ENCODE assay signal across 1 cellular context in the genomic region with DNA sequence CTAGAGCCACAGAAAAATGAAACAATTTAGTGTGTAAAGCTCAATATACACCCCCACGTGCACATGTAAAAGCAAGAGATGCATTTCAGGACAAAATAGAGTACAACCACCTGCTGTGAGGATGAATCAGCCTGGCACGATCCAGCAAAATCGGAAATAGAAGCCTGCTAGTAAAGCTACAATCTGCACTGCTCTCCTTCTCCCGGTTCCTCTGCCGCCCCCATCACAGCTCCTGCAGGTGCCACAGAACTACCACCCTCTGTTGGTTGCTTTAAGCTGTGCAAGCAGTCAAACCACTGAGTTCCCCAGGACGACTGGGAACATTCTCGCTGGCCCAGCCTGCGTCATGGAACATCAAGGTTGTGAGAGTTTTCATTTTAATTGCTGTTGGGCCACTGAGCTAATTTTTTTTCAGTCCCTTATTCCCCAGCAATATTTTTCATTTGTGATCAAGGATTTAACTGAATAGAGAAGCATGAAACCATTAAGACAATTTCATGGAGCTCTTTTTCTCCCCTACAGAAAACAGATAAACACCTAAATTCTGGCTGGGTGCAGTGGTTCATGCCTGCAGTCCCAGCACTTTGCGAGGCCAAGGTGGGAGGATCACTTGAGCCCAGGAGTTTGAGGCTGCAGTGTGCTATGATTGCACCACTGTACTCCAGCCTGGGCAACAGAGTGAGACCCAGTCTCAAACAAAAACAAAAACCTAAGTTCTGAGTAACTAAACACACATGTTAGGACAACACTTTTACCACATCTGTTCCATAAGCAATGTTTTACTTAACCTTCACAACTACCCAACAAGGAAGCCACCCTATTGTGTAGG.
A peak's percentile ranks its signal among the peaks of the same experiment; 100 is the strongest.
TF ChIP-seq lines count a peak whose summit lies in the region.

No MANE protein-coding gene starts in this region.

TF ChIP-seq in GM12878, 131 proteins besides CTCF, POLR2A, EP300 and RAD21 (continued from another document):
- TF ChIP-seq, protein P1, sequence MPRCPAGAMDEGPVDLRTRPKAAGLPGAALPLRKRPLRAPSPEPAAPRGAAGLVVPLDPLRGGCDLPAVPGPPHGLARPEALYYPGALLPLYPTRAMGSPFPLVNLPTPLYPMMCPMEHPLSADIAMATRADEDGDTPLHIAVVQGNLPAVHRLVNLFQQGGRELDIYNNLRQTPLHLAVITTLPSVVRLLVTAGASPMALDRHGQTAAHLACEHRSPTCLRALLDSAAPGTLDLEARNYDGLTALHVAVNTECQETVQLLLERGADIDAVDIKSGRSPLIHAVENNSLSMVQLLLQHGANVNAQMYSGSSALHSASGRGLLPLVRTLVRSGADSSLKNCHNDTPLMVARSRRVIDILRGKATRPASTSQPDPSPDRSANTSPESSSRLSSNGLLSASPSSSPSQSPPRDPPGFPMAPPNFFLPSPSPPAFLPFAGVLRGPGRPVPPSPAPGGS (IDR thresholded peaks at IDR 0.05; ENCODE audit: borderline replicate concordance, insufficient read depth, low read depth, low read length, poor library complexity, severe bottlenecking) = no peak
- TF ChIP-seq MEF2B (IDR thresholded peaks at IDR 0.05; ENCODE audit: partially characterized antibody, poor library complexity, severe bottlenecking) (no peak), IRF4 (IDR thresholded peaks at IDR 0.05; ENCODE audit: low read depth, low read length) (0 out of 2 replicates have a peak, but pooled peaks have one; percentile 32), SMC3 (IDR thresholded peaks at IDR 0.05; ENCODE audit: borderline replicate concordance, low read length) (peak; percentile 80), BHLHE40 (IDR thresholded peaks at IDR 0.05; ENCODE audit: borderline replicate concordance in 1 of 2, low read depth in 2 of 2, low read length in 1 of 2) (peak; percentile 36 to 38; a peak in 1 of 4 replicates), YY1 (IDR thresholded peaks at IDR 0.05; ENCODE audit: low read depth, low read length) (0 out of 2 replicates have a peak, but pooled peaks have one; percentile 17), ESRRA (IDR thresholded peaks at IDR 0.05; ENCODE audit: low read length) (no peak), HDGF (IDR thresholded peaks at IDR 0.05) (no peak)
- TF ChIP-seq, protein P2, sequence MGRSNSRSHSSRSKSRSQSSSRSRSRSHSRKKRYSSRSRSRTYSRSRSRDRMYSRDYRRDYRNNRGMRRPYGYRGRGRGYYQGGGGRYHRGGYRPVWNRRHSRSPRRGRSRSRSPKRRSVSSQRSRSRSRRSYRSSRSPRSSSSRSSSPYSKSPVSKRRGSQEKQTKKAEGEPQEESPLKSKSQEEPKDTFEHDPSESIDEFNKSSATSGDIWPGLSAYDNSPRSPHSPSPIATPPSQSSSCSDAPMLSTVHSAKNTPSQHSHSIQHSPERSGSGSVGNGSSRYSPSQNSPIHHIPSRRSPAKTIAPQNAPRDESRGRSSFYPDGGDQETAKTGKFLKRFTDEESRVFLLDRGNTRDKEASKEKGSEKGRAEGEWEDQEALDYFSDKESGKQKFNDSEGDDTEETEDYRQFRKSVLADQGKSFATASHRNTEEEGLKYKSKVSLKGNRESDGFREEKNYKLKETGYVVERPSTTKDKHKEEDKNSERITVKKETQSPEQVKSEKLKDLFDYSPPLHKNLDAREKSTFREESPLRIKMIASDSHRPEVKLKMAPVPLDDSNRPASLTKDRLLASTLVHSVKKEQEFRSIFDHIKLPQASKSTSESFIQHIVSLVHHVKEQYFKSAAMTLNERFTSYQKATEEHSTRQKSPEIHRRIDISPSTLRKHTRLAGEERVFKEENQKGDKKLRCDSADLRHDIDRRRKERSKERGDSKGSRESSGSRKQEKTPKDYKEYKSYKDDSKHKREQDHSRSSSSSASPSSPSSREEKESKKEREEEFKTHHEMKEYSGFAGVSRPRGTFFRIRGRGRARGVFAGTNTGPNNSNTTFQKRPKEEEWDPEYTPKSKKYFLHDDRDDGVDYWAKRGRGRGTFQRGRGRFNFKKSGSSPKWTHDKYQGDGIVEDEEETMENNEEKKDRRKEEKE (IDR thresholded peaks at IDR 0.05) = no peak
- TF ChIP-seq, protein P3, sequence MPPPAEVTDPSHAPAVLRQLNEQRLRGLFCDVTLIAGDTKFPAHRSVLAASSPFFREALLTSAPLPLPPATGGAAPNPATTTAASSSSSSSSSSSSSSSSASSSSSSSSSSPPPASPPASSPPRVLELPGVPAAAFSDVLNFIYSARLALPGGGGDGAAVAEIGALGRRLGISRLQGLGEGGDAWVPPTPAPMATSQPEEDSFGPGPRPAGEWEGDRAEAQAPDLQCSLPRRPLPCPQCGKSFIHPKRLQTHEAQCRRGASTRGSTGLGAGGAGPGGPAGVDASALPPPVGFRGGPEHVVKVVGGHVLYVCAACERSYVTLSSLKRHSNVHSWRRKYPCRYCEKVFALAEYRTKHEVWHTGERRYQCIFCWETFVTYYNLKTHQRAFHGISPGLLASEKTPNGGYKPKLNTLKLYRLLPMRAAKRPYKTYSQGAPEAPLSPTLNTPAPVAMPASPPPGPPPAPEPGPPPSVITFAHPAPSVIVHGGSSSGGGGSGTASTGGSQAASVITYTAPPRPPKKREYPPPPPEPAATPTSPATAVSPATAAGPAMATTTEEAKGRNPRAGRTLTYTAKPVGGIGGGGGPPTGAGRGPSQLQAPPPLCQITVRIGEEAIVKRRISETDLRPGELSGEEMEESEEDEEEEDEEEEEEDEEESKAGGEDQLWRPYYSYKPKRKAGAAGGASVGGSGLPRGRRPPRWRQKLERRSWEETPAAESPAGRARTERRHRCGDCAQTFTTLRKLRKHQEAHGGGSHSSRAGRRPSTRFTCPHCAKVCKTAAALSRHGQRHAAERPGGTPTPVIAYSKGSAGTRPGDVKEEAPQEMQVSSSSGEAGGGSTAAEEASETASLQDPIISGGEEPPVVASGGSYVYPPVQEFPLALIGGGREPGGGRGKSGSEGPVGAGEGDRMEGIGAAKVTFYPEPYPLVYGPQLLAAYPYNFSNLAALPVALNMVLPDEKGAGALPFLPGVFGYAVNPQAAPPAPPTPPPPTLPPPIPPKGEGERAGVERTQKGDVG (CRISPR knock-in tag; IDR thresholded peaks at IDR 0.05) = no peak
